In the genomic region with DNA sequence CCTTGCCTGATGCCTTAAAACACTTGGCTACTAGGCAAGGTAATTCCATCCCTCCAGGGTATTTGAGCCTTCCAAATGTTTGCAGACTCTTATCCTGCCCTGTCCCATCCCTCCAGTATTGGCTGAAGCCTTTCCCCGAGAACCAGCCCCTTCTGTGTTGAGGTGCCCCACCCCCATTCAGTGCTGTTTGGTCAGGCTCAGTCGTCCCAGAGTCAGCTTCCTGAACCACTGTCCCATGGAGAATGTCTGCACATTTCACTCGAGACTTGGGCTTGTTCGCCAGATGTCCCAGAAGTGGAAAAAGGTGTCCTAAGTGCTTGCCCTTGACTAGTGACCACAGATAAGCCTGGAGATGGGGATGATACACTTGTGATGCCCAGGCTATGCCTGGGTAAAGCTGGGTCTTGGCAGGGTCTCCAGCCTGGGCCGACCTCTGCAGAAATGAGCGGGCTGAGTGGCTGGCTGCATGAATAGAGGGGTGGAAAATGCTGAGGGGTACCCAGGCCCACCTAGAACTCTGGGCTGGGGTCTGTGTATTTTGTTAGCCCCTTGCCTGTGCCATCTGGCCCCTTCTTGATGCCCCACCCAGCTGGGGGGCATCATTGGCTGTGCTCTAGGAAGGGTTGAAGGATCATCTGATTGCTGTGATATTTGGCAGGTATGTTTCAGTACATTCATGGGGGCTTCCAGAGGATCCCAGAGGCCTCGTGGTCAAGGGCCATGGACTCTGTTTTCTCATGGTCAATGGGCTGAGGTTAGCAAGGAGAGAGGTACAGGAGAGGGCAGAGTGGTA, we compare ENCODE assay signal across 22 cellular contexts.
DNase-seq lines count a peak whose midpoint lies in the region; ATAC-seq and TF ChIP-seq lines count a peak whose summit lies in the region.
"Had no signal": no experiment of that assay in that cellular context is flagged by ENCODE, and none has a peak within 500 bp of the region (broad histone marks: within the 10 kb centered on the region; RNA-seq: fewer than 3 reads in every experiment).

No MANE protein-coding gene starts in this region.

- H3K4me1 ChIP-seq in suprapubic skin, result peaks cover 14% of the 10 kb centered on the region
- H3K4me1 ChIP-seq: transverse colon had no signal

- peaks cover 35% of the 10 kb centered on the region for H3K27me3 Mint-ChIP-seq in progenitor cell of endocrine pancreas
- H3K27me3 Mint-ChIP-seq: activated naive CD4-positive, alpha-beta T cell treated with anti-CD3 and anti-CD28 coated beads, Interleukin-2, amount 50 U/mL, for 24 hours had no signal

- no peaks in the 10 kb centered on the region for H3K36me3 ChIP-seq in suprapubic skin
- H3K36me3 ChIP-seq: gastroesophageal sphincter, transverse colon had no signal

- no peaks in the 10 kb centered on the region for H3K27me3 ChIP-seq in suprapubic skin
- H3K27me3 ChIP-seq: gastroesophageal sphincter, hepatocyte, transverse colon had no signal

- no peaks in the 10 kb centered on the region for H3K4me1 Mint-ChIP-seq in progenitor cell of endocrine pancreas (ENCODE audit: low read depth)
- H3K4me1 Mint-ChIP-seq: activated naive CD4-positive, alpha-beta T cell treated with anti-CD3 and anti-CD28 coated beads, Interleukin-2, amount 50 U/mL, for 24 hours had no signal

- TF ChIP-seq POLR2A in suprapubic skin (IDR thresholded peaks at IDR 0.05), result no peak

- no peak overlapping the region for H3K4me3 ChIP-seq in suprapubic skin
- H3K4me3 ChIP-seq: gastroesophageal sphincter, hepatocyte, SK-N-MC, skin epidermis, transverse colon had no signal

- H3K9me3 ChIP-seq in suprapubic skin, result no peaks in the 10 kb centered on the region
- H3K9me3 ChIP-seq: gastroesophageal sphincter, transverse colon had no signal

- no peak for ATAC-seq in left lobe of liver
- ATAC-seq: gastroesophageal sphincter had no signal

- no peak overlapping the region for H3K27ac Mint-ChIP-seq in progenitor cell of endocrine pancreas
- H3K27ac Mint-ChIP-seq: activated naive CD4-positive, alpha-beta T cell treated with anti-CD3 and anti-CD28 coated beads, Interleukin-2, amount 50 U/mL, for 24 hours; CD4-positive, alpha-beta T cell; T-helper 1 cell treated with Interleukin-12 subunit alpha and Interleukin-12 subunit beta and Interleukin-4 antibody, amounts not matched to agents 30 μg/mL and 1 μg/mL, for 36 hours had no signal

- 92% methylated on average over 7 of the region's 7 CpGs for WGBS in suprapubic skin

- DNase-seq in D341Med (ENCODE audit: low spot score), result peak; percentile 5
- peak; percentile 13 for DNase-seq in activated CD8-positive, alpha-beta memory T cell treated with anti-CD3 and anti-CD28 coated beads, Interleukin-2, amount 50 U/mL, for 48 hours
- DNase-seq in left lobe of liver (ENCODE audit: low spot score), result peak; percentile 10
- peak; percentile 41 to 46 for DNase-seq in suprapubic skin (ENCODE audit: low spot score in 2 of 2)
- no peak for DNase-seq in dedifferentiated amniotic fluid mesenchymal stem cell (ENCODE audit: extremely low spot score)
- DNase-seq in progenitor cell of endocrine pancreas (ENCODE audit: low spot score, unreplicated experiment), result no peak
- no peak for DNase-seq in NCI-H345 treated with DMSO at 0.1 percent for 48 hours (lab: John Stamatoyannopoulos, UW; ENCODE audit: unreplicated experiment)
- DNase-seq: activated CD4-positive, alpha-beta T cell treated with anti-CD3 and anti-CD28 coated beads for 4 hours; anterior cingulate cortex; mesendoderm; MM.1S; NCI-H1417 treated with DMSO at 0.1 percent for 48 hours; NCI-H446 treated with DMSO at 0.1 percent for 48 hours; transverse colon had no signal

- no peaks in the 10 kb centered on the region for H3K36me3 Mint-ChIP-seq in progenitor cell of endocrine pancreas (ENCODE audit: insufficient read depth)
- H3K36me3 Mint-ChIP-seq: activated naive CD4-positive, alpha-beta T cell treated with anti-CD3 and anti-CD28 coated beads, Interleukin-2, amount 50 U/mL, for 24 hours had no signal

- no peak overlapping the region for H3K4me3 Mint-ChIP-seq in progenitor cell of endocrine pancreas (ENCODE audit: low read depth)
- H3K4me3 Mint-ChIP-seq: activated naive CD4-positive, alpha-beta T cell treated with anti-CD3 and anti-CD28 coated beads, Interleukin-2, amount 50 U/mL, for 24 hours; CD4-positive, alpha-beta T cell; T-helper 1 cell treated with Interleukin-12 subunit alpha and Interleukin-12 subunit beta and Interleukin-4 antibody, amounts not matched to agents 30 μg/mL and 1 μg/mL, for 36 hours had no signal

- TF ChIP-seq EP300 in suprapubic skin (IDR thresholded peaks at IDR 0.05), result no peak

- H3K9me3 Mint-ChIP-seq in progenitor cell of endocrine pancreas (ENCODE audit: low read depth), result no peaks in the 10 kb centered on the region
- H3K9me3 Mint-ChIP-seq: activated naive CD4-positive, alpha-beta T cell treated with anti-CD3 and anti-CD28 coated beads, Interleukin-2, amount 50 U/mL, for 24 hours; CD4-positive, alpha-beta T cell; T-helper 1 cell treated with Interleukin-12 subunit alpha and Interleukin-12 subunit beta and Interleukin-4 antibody, amounts not matched to agents 30 μg/mL and 1 μg/mL, for 36 hours had no signal

- no peak overlapping the region for H3K27ac ChIP-seq in suprapubic skin
- H3K27ac ChIP-seq: gastroesophageal sphincter, hepatocyte, KMS-11, SK-N-MC, transverse colon had no signal

- TF ChIP-seq CTCF in suprapubic skin (IDR thresholded peaks at IDR 0.05) (no peak), progenitor cell of endocrine pancreas (IDR thresholded peaks at IDR 0.05; ENCODE audit: unreplicated experiment) (no peak)

Comparison
In these comparisons a context has a peak if more than half of its experiments do, and no peak if none do; other contexts are left out.
1. DNase-seq: peak in D341Med (single experiment), activated CD8-positive, alpha-beta memory T cell treated with anti-CD3 and anti-CD28 coated beads, Interleukin-2, amount 50 U/mL, for 48 hours (single experiment), left lobe of liver (single experiment) and suprapubic skin (2 of 2); none in dedifferentiated amniotic fluid mesenchymal stem cell (single experiment), progenitor cell of endocrine pancreas (single experiment) and NCI-H345 treated with DMSO at 0.1 percent for 48 hours (single experiment).